In the genomic region with DNA sequence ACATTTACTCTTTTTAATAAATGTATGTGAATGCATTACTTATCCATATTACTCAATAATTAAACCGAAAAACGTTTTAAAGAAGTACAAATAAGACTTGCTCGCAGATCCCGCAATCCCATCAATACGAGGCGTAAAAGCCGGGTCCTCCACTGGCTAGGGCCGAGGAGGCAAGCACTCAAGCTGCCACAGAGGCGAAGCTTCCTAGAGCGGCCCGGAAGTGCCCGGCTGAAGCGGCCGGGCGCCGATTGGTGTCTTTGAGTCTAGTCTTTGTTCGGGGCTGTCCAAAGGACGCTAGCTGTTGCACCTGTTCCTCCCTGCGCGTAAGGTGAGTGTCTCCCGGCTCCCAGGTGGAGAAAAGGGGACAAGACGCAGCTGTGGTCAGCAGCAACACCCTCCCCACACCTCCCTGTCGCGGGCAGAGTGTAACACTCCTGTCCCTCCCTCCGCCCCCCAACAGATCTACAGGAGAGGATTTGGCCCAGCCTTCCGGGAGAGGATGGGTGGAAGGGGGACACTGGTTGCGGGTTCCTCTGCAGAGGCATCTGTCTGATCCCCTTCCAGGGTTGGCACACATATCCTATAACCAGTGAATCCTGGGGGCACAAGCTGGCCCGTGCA, we compare ENCODE assay signal across 1 cellular context.
TF ChIP-seq lines count a peak whose summit lies in the region.

A gene (plus strand): TSS at position 260 of the 621 bp plus-strand sequence. CDS start 835 bp downstream, outside the sequence.

TF ChIP-seq in HepG2, 621 proteins besides CTCF, POLR2A, EP300 and RAD21 (continued from another document and continues in another):
- TF ChIP-seq, protein P1, sequence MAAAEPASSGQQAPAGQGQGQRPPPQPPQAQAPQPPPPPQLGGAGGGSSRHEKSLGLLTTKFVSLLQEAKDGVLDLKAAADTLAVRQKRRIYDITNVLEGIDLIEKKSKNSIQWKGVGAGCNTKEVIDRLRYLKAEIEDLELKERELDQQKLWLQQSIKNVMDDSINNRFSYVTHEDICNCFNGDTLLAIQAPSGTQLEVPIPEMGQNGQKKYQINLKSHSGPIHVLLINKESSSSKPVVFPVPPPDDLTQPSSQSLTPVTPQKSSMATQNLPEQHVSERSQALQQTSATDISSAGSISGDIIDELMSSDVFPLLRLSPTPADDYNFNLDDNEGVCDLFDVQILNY (CRISPR knock-in tag; conservative IDR thresholded peaks at IDR 0.05), result 0 out of 2 replicates have a peak, but pooled peaks have one; percentile 23
- peak; percentile 19 for TF ChIP-seq CBX1 (IDR thresholded peaks at IDR 0.05; ENCODE audit: low read depth)
- TF ChIP-seq POLR2G (IDR thresholded peaks at IDR 0.05; ENCODE audit: low read depth, low read length), result peak; percentile 93
- peak; percentile 62; the same call in 1 of the 2 replicates for TF ChIP-seq ZNF333 (CRISPR knock-in tag; IDR thresholded peaks at IDR 0.05; ENCODE audit: borderline replicate concordance)
- peak; percentile 81; the same call in 1 of the 2 replicates for TF ChIP-seq DR1 (CRISPR knock-in tag; IDR thresholded peaks at IDR 0.05)
- TF ChIP-seq, protein P2, sequence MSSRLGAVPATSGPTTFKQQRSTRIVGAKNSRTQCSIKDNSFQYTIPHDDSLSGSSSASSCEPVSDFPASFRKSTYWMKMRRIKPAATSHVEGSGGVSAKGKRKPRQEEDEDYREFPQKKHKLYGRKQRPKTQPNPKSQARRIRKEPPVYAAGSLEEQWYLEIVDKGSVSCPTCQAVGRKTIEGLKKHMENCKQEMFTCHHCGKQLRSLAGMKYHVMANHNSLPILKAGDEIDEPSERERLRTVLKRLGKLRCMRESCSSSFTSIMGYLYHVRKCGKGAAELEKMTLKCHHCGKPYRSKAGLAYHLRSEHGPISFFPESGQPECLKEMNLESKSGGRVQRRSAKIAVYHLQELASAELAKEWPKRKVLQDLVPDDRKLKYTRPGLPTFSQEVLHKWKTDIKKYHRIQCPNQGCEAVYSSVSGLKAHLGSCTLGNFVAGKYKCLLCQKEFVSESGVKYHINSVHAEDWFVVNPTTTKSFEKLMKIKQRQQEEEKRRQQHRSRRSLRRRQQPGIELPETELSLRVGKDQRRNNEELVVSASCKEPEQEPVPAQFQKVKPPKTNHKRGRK (CRISPR knock-in tag; IDR thresholded peaks at IDR 0.05), result peak; percentile 68; the same call in 1 of the 2 replicates
- TF ChIP-seq ZNF263 (CRISPR knock-in tag; IDR thresholded peaks at IDR 0.05), result peak; percentile 13; the same call in 1 of the 2 replicates
- TF ChIP-seq FIP1L1 (IDR thresholded peaks at IDR 0.05; ENCODE audit: borderline replicate concordance, insufficient read depth, low read depth, low read length), result no peak
- TF ChIP-seq ZNF558 (CRISPR knock-in tag; IDR thresholded peaks at IDR 0.05; ENCODE audit: borderline replicate concordance), result no peak
- no peak for TF ChIP-seq SMARCC2 (IDR thresholded peaks at IDR 0.05)
- TF ChIP-seq, protein P3, sequence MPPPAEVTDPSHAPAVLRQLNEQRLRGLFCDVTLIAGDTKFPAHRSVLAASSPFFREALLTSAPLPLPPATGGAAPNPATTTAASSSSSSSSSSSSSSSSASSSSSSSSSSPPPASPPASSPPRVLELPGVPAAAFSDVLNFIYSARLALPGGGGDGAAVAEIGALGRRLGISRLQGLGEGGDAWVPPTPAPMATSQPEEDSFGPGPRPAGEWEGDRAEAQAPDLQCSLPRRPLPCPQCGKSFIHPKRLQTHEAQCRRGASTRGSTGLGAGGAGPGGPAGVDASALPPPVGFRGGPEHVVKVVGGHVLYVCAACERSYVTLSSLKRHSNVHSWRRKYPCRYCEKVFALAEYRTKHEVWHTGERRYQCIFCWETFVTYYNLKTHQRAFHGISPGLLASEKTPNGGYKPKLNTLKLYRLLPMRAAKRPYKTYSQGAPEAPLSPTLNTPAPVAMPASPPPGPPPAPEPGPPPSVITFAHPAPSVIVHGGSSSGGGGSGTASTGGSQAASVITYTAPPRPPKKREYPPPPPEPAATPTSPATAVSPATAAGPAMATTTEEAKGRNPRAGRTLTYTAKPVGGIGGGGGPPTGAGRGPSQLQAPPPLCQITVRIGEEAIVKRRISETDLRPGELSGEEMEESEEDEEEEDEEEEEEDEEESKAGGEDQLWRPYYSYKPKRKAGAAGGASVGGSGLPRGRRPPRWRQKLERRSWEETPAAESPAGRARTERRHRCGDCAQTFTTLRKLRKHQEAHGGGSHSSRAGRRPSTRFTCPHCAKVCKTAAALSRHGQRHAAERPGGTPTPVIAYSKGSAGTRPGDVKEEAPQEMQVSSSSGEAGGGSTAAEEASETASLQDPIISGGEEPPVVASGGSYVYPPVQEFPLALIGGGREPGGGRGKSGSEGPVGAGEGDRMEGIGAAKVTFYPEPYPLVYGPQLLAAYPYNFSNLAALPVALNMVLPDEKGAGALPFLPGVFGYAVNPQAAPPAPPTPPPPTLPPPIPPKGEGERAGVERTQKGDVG (CRISPR knock-in tag; IDR thresholded peaks at IDR 0.05; ENCODE audit: borderline replicate concordance), result peak; percentile 68; the same call in 1 of the 2 replicates
- TF ChIP-seq ARID2 (CRISPR knock-in tag; IDR thresholded peaks at IDR 0.05; ENCODE audit: borderline replicate concordance), result no peak
- TF ChIP-seq SPEN (CRISPR knock-in tag; IDR thresholded peaks at IDR 0.05; ENCODE audit: low read depth), result peak; percentile 77; the same call in 1 of the 2 replicates
- TF ChIP-seq ZNF776 (CRISPR knock-in tag; IDR thresholded peaks at IDR 0.05), result no peak
- peak; percentile 80; the same call in 1 of the 2 replicates for TF ChIP-seq RFXAP (CRISPR knock-in tag; IDR thresholded peaks at IDR 0.05; ENCODE audit: borderline replicate concordance)
- TF ChIP-seq, protein P4, sequence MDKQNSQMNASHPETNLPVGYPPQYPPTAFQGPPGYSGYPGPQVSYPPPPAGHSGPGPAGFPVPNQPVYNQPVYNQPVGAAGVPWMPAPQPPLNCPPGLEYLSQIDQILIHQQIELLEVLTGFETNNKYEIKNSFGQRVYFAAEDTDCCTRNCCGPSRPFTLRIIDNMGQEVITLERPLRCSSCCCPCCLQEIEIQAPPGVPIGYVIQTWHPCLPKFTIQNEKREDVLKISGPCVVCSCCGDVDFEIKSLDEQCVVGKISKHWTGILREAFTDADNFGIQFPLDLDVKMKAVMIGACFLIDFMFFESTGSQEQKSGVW (CRISPR knock-in tag; IDR thresholded peaks at IDR 0.05; ENCODE audit: borderline replicate concordance), result no peak
- 0 out of 2 replicates have a peak, but pooled peaks have one; percentile 32 for TF ChIP-seq ZFP1 (CRISPR knock-in tag; IDR thresholded peaks at IDR 0.05)
- TF ChIP-seq, protein P5, sequence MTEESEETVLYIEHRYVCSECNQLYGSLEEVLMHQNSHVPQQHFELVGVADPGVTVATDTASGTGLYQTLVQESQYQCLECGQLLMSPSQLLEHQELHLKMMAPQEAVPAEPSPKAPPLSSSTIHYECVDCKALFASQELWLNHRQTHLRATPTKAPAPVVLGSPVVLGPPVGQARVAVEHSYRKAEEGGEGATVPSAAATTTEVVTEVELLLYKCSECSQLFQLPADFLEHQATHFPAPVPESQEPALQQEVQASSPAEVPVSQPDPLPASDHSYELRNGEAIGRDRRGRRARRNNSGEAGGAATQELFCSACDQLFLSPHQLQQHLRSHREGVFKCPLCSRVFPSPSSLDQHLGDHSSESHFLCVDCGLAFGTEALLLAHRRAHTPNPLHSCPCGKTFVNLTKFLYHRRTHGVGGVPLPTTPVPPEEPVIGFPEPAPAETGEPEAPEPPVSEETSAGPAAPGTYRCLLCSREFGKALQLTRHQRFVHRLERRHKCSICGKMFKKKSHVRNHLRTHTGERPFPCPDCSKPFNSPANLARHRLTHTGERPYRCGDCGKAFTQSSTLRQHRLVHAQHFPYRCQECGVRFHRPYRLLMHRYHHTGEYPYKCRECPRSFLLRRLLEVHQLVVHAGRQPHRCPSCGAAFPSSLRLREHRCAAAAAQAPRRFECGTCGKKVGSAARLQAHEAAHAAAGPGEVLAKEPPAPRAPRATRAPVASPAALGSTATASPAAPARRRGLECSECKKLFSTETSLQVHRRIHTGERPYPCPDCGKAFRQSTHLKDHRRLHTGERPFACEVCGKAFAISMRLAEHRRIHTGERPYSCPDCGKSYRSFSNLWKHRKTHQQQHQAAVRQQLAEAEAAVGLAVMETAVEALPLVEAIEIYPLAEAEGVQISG (CRISPR knock-in tag; IDR thresholded peaks at IDR 0.05), result peak; percentile 100
- peak; percentile 81; the same call in 1 of the 2 replicates for TF ChIP-seq MYC (CRISPR knock-in tag; IDR thresholded peaks at IDR 0.05; ENCODE audit: borderline replicate concordance)
- 0 out of 2 replicates have a peak, but pooled peaks have one; percentile 43 for TF ChIP-seq REXO4 (CRISPR knock-in tag; IDR thresholded peaks at IDR 0.05; ENCODE audit: borderline replicate concordance)
- TF ChIP-seq, protein P6, sequence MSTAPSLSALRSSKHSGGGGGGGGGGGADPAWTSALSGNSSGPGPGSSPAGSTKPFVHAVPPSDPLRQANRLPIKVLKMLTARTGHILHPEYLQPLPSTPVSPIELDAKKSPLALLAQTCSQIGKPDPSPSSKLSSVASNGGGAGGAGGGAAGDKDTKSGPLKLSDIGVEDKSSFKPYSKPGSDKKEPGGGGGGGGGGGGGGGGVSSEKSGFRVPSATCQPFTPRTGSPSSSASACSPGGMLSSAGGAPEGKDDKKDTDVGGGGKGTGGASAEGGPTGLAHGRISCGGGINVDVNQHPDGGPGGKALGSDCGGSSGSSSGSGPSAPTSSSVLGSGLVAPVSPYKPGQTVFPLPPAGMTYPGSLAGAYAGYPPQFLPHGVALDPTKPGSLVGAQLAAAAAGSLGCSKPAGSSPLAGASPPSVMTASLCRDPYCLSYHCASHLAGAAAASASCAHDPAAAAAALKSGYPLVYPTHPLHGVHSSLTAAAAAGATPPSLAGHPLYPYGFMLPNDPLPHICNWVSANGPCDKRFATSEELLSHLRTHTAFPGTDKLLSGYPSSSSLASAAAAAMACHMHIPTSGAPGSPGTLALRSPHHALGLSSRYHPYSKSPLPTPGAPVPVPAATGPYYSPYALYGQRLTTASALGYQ (CRISPR knock-in tag; IDR thresholded peaks at IDR 0.05), result peak; percentile 65; the same call in 1 of the 2 replicates
- TF ChIP-seq, protein P7, sequence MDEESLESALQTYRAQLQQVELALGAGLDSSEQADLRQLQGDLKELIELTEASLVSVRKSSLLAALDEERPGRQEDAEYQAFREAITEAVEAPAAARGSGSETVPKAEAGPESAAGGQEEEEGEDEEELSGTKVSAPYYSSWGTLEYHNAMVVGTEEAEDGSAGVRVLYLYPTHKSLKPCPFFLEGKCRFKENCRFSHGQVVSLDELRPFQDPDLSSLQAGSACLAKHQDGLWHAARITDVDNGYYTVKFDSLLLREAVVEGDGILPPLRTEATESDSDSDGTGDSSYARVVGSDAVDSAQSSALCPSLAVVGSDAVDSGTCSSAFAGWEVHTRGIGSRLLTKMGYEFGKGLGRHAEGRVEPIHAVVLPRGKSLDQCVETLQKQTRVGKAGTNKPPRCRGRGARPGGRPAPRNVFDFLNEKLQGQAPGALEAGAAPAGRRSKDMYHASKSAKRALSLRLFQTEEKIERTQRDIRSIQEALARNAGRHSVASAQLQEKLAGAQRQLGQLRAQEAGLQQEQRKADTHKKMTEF (CRISPR knock-in tag; IDR thresholded peaks at IDR 0.05), result peak; percentile 93
- 0 out of 2 replicates have a peak, but pooled peaks have one; percentile 18 for TF ChIP-seq KLF12 (CRISPR knock-in tag; IDR thresholded peaks at IDR 0.05; ENCODE audit: borderline replicate concordance)
- TF ChIP-seq TBL1XR1 (IDR thresholded peaks at IDR 0.05; ENCODE audit: borderline replicate concordance, low read length, partially characterized antibody), result peak; percentile 34
- no peak for TF ChIP-seq ZFAT (CRISPR knock-in tag; conservative IDR thresholded peaks at IDR 0.05)
- TF ChIP-seq KDM1A (CRISPR knock-in tag; IDR thresholded peaks at IDR 0.05), result no peak
- TF ChIP-seq ZNF747 (CRISPR knock-in tag; IDR thresholded peaks at IDR 0.05; ENCODE audit: borderline replicate concordance), result peak; percentile 91
- peak; percentile 66 for TF ChIP-seq HNF4A (CRISPR knock-in tag; IDR thresholded peaks at IDR 0.05)
- TF ChIP-seq, protein P8, sequence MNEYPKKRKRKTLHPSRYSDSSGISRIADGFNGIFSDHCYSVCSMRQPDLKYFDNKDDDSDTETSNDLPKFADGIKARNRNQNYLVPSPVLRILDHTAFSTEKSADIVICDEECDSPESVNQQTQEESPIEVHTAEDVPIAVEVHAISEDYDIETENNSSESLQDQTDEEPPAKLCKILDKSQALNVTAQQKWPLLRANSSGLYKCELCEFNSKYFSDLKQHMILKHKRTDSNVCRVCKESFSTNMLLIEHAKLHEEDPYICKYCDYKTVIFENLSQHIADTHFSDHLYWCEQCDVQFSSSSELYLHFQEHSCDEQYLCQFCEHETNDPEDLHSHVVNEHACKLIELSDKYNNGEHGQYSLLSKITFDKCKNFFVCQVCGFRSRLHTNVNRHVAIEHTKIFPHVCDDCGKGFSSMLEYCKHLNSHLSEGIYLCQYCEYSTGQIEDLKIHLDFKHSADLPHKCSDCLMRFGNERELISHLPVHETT (CRISPR knock-in tag; conservative IDR thresholded peaks at IDR 0.05), result 0 out of 2 replicates have a peak, but pooled peaks have one; percentile 40
- peak; percentile 77; the same call in 1 of the 2 replicates for TF ChIP-seq TOE1 (CRISPR knock-in tag; IDR thresholded peaks at IDR 0.05)
- TF ChIP-seq, protein P9, sequence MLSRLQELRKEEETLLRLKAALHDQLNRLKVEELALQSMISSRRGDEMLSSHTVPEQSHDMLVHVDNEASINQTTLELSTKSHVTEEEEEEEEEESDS (CRISPR knock-in tag; IDR thresholded peaks at IDR 0.05; ENCODE audit: borderline replicate concordance), result no peak
- TF ChIP-seq, protein P10, sequence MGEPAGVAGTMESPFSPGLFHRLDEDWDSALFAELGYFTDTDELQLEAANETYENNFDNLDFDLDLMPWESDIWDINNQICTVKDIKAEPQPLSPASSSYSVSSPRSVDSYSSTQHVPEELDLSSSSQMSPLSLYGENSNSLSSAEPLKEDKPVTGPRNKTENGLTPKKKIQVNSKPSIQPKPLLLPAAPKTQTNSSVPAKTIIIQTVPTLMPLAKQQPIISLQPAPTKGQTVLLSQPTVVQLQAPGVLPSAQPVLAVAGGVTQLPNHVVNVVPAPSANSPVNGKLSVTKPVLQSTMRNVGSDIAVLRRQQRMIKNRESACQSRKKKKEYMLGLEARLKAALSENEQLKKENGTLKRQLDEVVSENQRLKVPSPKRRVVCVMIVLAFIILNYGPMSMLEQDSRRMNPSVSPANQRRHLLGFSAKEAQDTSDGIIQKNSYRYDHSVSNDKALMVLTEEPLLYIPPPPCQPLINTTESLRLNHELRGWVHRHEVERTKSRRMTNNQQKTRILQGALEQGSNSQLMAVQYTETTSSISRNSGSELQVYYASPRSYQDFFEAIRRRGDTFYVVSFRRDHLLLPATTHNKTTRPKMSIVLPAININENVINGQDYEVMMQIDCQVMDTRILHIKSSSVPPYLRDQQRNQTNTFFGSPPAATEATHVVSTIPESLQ (CRISPR knock-in tag; conservative IDR thresholded peaks at IDR 0.05), result no peak
- no peak for TF ChIP-seq ZNF24 (IDR thresholded peaks at IDR 0.05)
- peak; percentile 99 for TF ChIP-seq KMT2B (CRISPR knock-in tag; IDR thresholded peaks at IDR 0.05)
- peak; percentile 90; the same call in 1 of the 2 replicates for TF ChIP-seq NRL (CRISPR knock-in tag; IDR thresholded peaks at IDR 0.05; ENCODE audit: borderline replicate concordance)
- TF ChIP-seq, protein P11, sequence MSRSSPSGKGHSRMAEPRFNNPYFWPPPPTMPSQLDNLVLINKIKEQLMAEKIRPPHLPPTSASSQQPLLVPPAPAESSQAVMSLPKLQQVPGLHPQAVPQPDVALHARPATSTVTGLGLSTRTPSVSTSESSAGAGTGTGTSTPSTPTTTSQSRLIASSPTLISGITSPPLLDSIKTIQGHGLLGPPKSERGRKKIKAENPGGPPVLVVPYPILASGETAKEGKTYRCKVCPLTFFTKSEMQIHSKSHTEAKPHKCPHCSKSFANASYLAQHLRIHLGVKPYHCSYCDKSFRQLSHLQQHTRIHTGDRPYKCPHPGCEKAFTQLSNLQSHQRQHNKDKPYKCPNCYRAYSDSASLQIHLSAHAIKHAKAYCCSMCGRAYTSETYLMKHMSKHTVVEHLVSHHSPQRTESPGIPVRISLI (CRISPR knock-in tag; IDR thresholded peaks at IDR 0.05; ENCODE audit: borderline replicate concordance), result no peak
- 0 out of 2 replicates have a peak, but pooled peaks have one; percentile 44 for TF ChIP-seq SIX4 (CRISPR knock-in tag; IDR thresholded peaks at IDR 0.05)
- no peak for TF ChIP-seq KLF13 (CRISPR knock-in tag; IDR thresholded peaks at IDR 0.05)
